ENCODE assay signal across 18 cellular contexts in genomic region chr6:169766232-169766631, GRCh38. TPM values are rescaled to one million over a fixed set of nuclear protein-coding genes. Genes with fewer than 3 reads are reported as not detected.
DNase-seq lines count a peak whose midpoint lies in the region; ATAC-seq and TF ChIP-seq lines count a peak whose summit lies in the region.
"Had no signal": no experiment of that assay in that cellular context is flagged by ENCODE, and none has a peak within 500 bp of the region (broad histone marks: within the 10 kb centered on the region; RNA-seq: fewer than 3 reads in every experiment).

No MANE protein-coding gene starts in this region.

- peak overlapping the region; percentile 67; the same call in 1 of the 2 replicates for H3K56ac ChIP-seq in IMR-90 (ENCODE audit: extremely low read depth, insufficient read depth, low read length)

- H3K79me2 ChIP-seq in fibroblast of lung (ENCODE audit: control insufficient read depth, insufficient read depth, low read length): no peaks in the 10 kb centered on the region
- no peaks in the 10 kb centered on the region for H3K79me2 ChIP-seq in GM23338 (replicated peaks; ENCODE audit: insufficient read depth)

- peak overlapping the region; percentile 90 for H2BK120ac ChIP-seq in IMR-90 (ENCODE audit: low read depth, low read length)

- POLR2A ChIA-PET in IMR-90 (lab: Charles Lee; ENCODE audit: unreplicated experiment): no interaction called here

- H3K4me1 ChIP-seq in IMR-90 (ENCODE audit: control insufficient read depth, insufficient read depth, low read length) (peaks cover 21% of the 10 kb centered on the region), fibroblast of lung (ENCODE audit: control insufficient read depth, extremely low read depth, insufficient read depth, low read length) (no peaks in the 10 kb centered on the region), GM23338 (ENCODE audit: insufficient read depth) (no peaks in the 10 kb centered on the region)
- H3K4me1 ChIP-seq: A549; BLaER1 treated with 17β-estradiol and CSF1 and Interleukin-3, amounts not matched to agents 10 nM and 100 nM had no signal

- CTCF ChIA-PET in IMR-90 (lab: Yijun Ruan, JAX): interaction anchor here (0.9 to 1.3 kb wide), 2 partner anchors 15 to 23 kb away, joined by 3 to 4 read pairs; no protein-coding TSS in a partner anchor

- H2AK9ac ChIP-seq in IMR-90 (replicated peaks; ENCODE audit: low read depth, low read length, poor library complexity): no peak overlapping the region

- H3K9ac ChIP-seq in IMR-90 (ENCODE audit: low read depth, low read length): peak overlapping the region; percentile 72; the same call in 1 of the 2 replicates
- H3K9ac ChIP-seq in fibroblast of lung (ENCODE audit: insufficient read depth, low read length): no peak overlapping the region
- H3K9ac ChIP-seq: BLaER1 treated with 17β-estradiol and CSF1 and Interleukin-3, amounts not matched to agents 10 nM and 100 nM; GM23248 had no signal

- peak overlapping the region; percentile 82 for H4K91ac ChIP-seq in IMR-90 (ENCODE audit: insufficient read depth, low read depth, low read length)

- H4K20me1 ChIP-seq in IMR-90 (ENCODE audit: insufficient read depth, low read length) (no peaks in the 10 kb centered on the region), fibroblast of lung (ENCODE audit: control insufficient read depth, extremely low read depth, insufficient read depth, low read length) (no peaks in the 10 kb centered on the region), GM23338 (replicated peaks; ENCODE audit: insufficient read depth) (no peaks in the 10 kb centered on the region)
- H4K20me1 ChIP-seq: BLaER1 treated with 17β-estradiol and CSF1 and Interleukin-3, amounts not matched to agents 10 nM and 100 nM had no signal

- H3F3A ChIP-seq in GM23338 (replicated peaks; ENCODE audit: low read depth): no peaks in the 10 kb centered on the region

- peak; percentile 88 for DNase-seq in IMR-90
- peak in 1 of 2 donors; percentile 90 for DNase-seq in fibroblast of lung (ENCODE audit: low read depth in 2 of 2)
- no peak for DNase-seq in left lobe of liver (ENCODE audit: low spot score)
- peak; percentile 23 for DNase-seq in pons (ENCODE audit: low spot score)
- no peak for DNase-seq in GM23338 (ENCODE audit: low spot score)
- no peak for DNase-seq in activated CD4-positive, alpha-beta T cell treated with anti-CD3 and anti-CD28 coated beads for 48 hours
- DNase-seq in SW480 (ENCODE audit: low spot score): no peak
- DNase-seq in DMS53 (lab: John Stamatoyannopoulos, UW): no peak
- DNase-seq: CD8-positive, alpha-beta memory T cell; DMS79; GM23248; HCEC 1CT; NCI-H1105; NCI-H2081 treated with DMSO at 0.1 percent for 48 hours; NCI-H446 treated with DMSO at 0.1 percent for 48 hours had no signal

- no peaks in the 10 kb centered on the region for H3K9me3 Mint-ChIP-seq in GM23338
- H3K9me3 Mint-ChIP-seq: CD8-positive, alpha-beta memory T cell had no signal

- H2BK5ac ChIP-seq in IMR-90 (ENCODE audit: low read depth, low read length, poor library complexity, severe bottlenecking): peak overlapping the region; percentile 72

- H3K4ac ChIP-seq in IMR-90 (ENCODE audit: low read depth, low read length): peak overlapping the region; percentile 87

- peaks cover 9% of the 10 kb centered on the region for H3K27me3 Mint-ChIP-seq in GM23338 (ENCODE audit: insufficient read depth, low read depth, poor library complexity)

- H3K36me3 ChIP-seq in IMR-90 (ENCODE audit: control insufficient read depth, insufficient read depth, low read length) (peaks cover 34% of the 10 kb centered on the region), fibroblast of lung (ENCODE audit: control insufficient read depth, insufficient read depth, low read length) (peaks cover 7% of the 10 kb centered on the region), GM23338 (ENCODE audit: insufficient read depth) (no peaks in the 10 kb centered on the region)

- H3K14ac ChIP-seq in IMR-90 (replicated peaks; ENCODE audit: low read depth, low read length): 0 out of 2 replicates have a peak overlapping the region, but pooled peaks have one; percentile 14

- H2BK15ac ChIP-seq in IMR-90 (ENCODE audit: low read depth, low read length): no peak overlapping the region; the same call in 2 of the 3 replicates

- H3K9me3 ChIP-seq in IMR-90 (ENCODE audit: control insufficient read depth, insufficient read depth, low read length): no peaks in the 10 kb centered on the region
- no peaks in the 10 kb centered on the region for H3K9me3 ChIP-seq in fibroblast of lung (ENCODE audit: control insufficient read depth, insufficient read depth, low read depth, low read length)
- H3K9me3 ChIP-seq: A549; BLaER1 treated with 17β-estradiol and CSF1 and Interleukin-3, amounts not matched to agents 10 nM and 100 nM had no signal

- intact Hi-C loops in IMR-90 (cut with micrococcal nuclease): loop anchor here (1.0 kb wide), 2 partner anchors 15 to 43 kb away; no protein-coding TSS in a partner anchor

- H3K27ac ChIP-seq in IMR-90 (ENCODE audit: insufficient read depth, low read length): peak overlapping the region; percentile 85; the same call in 1 of the 2 replicates
- peak overlapping the region; percentile 24 for H3K27ac ChIP-seq in fibroblast of lung (ENCODE audit: insufficient read depth, low read length)
- H3K27ac ChIP-seq in GM23338 (ENCODE audit: low read depth): no peak overlapping the region
- H3K27ac ChIP-seq: A549; BLaER1 treated with 17β-estradiol and CSF1 and Interleukin-3, amounts not matched to agents 10 nM and 100 nM; GM23248 had no signal

- dilution Hi-C loops in IMR-90 (cut with HindIII; ENCODE audit: low sequenced_read_pairs, unreplicated experiment): no loop called here

- peak overlapping the region; percentile 96 for H4K5ac ChIP-seq in IMR-90 (ENCODE audit: low read depth, low read length)

- H3K4me3 ChIP-seq in IMR-90 (ENCODE audit: insufficient read depth, low read depth, low read length) (no peak overlapping the region), fibroblast of lung (replicated peaks in 1 of 4; ENCODE audit: control extremely low read depth in 1 of 4, insufficient read depth in 1 of 4, low read depth in 3 of 4, low read length in 4 of 4) (no peak overlapping the region), GM23338 (no peak overlapping the region)
- H3K4me3 ChIP-seq: A549; BLaER1 treated with 17β-estradiol and CSF1 and Interleukin-3, amounts not matched to agents 10 nM and 100 nM; GM23248 had no signal

- H4K8ac ChIP-seq in IMR-90 (ENCODE audit: low read depth in 2 of 2, low read length in 2 of 2): peak overlapping the region in 1 of 2 experiments; percentile 68; a peak in 3 of 4 replicates

- H3K27ac Mint-ChIP-seq in GM23338: no peak overlapping the region
- H3K27ac Mint-ChIP-seq: CD8-positive, alpha-beta memory T cell had no signal

- in situ Hi-C loops in IMR-90 (cut with MboI; ENCODE audit: low sequenced_read_pairs): no loop called here

- no peak overlapping the region for H3K4me3 Mint-ChIP-seq in GM23338
- H3K4me3 Mint-ChIP-seq: CD8-positive, alpha-beta memory T cell had no signal

- TF ChIP-seq POLR2A in IMR-90 (IDR thresholded peaks at IDR 0.05; ENCODE audit: low read depth, low read length): no peak

- no TSS peak for BruUV-seq in IMR-90 (replicated peaks; lab: Mats Ljungman, UMichigan)

- peak overlapping the region; percentile 84 for H2BK20ac ChIP-seq in IMR-90 (ENCODE audit: low read depth, low read length)

- H3K79me1 ChIP-seq in IMR-90 (ENCODE audit: low read depth in 1 of 2, low read length in 2 of 2): peaks cover 3 to 7% of the 10 kb centered on the region in 2 experiments; a peak in 2 of 4 replicates

- peak overlapping the region; percentile 6; the same call in 1 of the 2 replicates for H2AK5ac ChIP-seq in IMR-90 (ENCODE audit: low read depth, low read length)

- peak overlapping the region; percentile 98 for H3K18ac ChIP-seq in IMR-90 (ENCODE audit: low read depth, low read length)

- H3K4me2 ChIP-seq in IMR-90 (ENCODE audit: low read depth, low read length) (peak overlapping the region; percentile 30), fibroblast of lung (ENCODE audit: extremely low read depth, insufficient read depth, low read length) (no peak overlapping the region), GM23338 (no peak overlapping the region)
- H3K4me2 ChIP-seq: A549; BLaER1 treated with 17β-estradiol and CSF1 and Interleukin-3, amounts not matched to agents 10 nM and 100 nM had no signal

- peak overlapping the region; percentile 61; the same call in 1 of the 2 replicates for H3K23ac ChIP-seq in IMR-90 (ENCODE audit: low read depth, low read length)

- H3K27me3 ChIP-seq in IMR-90 (ENCODE audit: control insufficient read depth, insufficient read depth, low read length) (no peaks in the 10 kb centered on the region), fibroblast of lung (ENCODE audit: control insufficient read depth, insufficient read depth, low read length) (no peaks in the 10 kb centered on the region), GM23338 (ENCODE audit: insufficient read depth) (no peaks in the 10 kb centered on the region)
- H3K27me3 ChIP-seq: BLaER1 treated with 17β-estradiol and CSF1 and Interleukin-3, amounts not matched to agents 10 nM and 100 nM had no signal

- no peaks in the 10 kb centered on the region for H3K9me2 ChIP-seq in GM23338 (ENCODE audit: insufficient read depth)

- H3K9me1 ChIP-seq in IMR-90 (ENCODE audit: insufficient read depth, low read length): peaks cover 8% of the 10 kb centered on the region

- TF ChIP-seq CTCF in IMR-90 (conservative IDR thresholded peaks at IDR 0.05; ENCODE audit: low read depth, low read length) (no peak), fibroblast of lung (conservative IDR thresholded peaks at IDR 0.05 in 1 of 2, IDR thresholded peaks at IDR 0.05 in 1 of 2; ENCODE audit: low read depth in 1 of 2, low read length in 2 of 2) (no peak), GM23338 (conservative IDR thresholded peaks at IDR 0.05; ENCODE audit: low read depth in 2 of 2) (no peak)

- peaks cover 4% of the 10 kb centered on the region; the same call in 2 of the 3 replicates for H3K4me1 Mint-ChIP-seq in GM23338
- H3K4me1 Mint-ChIP-seq: CD8-positive, alpha-beta memory T cell had no signal

- TF ChIP-seq RAD21 in IMR-90 (IDR thresholded peaks at IDR 0.05; ENCODE audit: low read length): no peak

- WGBS in IMR-90 (ENCODE audit: extremely low coverage in 2 of 2, insufficient read length in 1 of 2), 2 experiments: 15% methylated on average over 2 of the region's 5 CpGs; no CpG with 5 or more reads in 1 of the 2 experiments

- ATAC-seq in IMR-90 (ENCODE audit: low read depth) (peak; percentile 96), left lobe of liver (peak; percentile 55), GM23338 (no peak)
- ATAC-seq: A549, Panc1 had no signal

- H2AFZ ChIP-seq in IMR-90 (replicated peaks; ENCODE audit: low read length, poor library complexity): no peak overlapping the region
- H2AFZ ChIP-seq in fibroblast of lung (ENCODE audit: low read length): no peak overlapping the region
- no peak overlapping the region for H2AFZ ChIP-seq in GM23338
- H2AFZ ChIP-seq: GM23248 had no signal

- H3K36me3 Mint-ChIP-seq in GM23338 (ENCODE audit: low read depth): peaks cover 8% of the 10 kb centered on the region

RNA-seq across cellular contexts. Expression of gene ERMARD, which starts 14.8 kb away (rescaled TPM):
- total RNA-seq in IMR-90 (2012; rRNA removed) (15.1 and 17.2 TPM in 2 replicates), fibroblast of lung (21.3 and 32.5 TPM in 2 replicates), left lobe of liver (16.3 TPM)
- polyA plus RNA-seq in IMR-90 (2012; rRNA removed) (25.4 and 26.1 TPM in 2 replicates), fibroblast of lung (19.5 and 22.0 TPM in 2 replicates), GM23338 (2016; fragmentation: Nextera tagmentation; extraction: Ambion mirVana) (8.5 and 8.6 TPM in 2 replicates)
- 16.5 and 18.7 TPM in 2 replicates for polyA plus RNA-seq in IMR-90 (2012; cell fraction: cytosol; rRNA removed)
- 146 and 180 TPM in 2 replicates for polyA plus RNA-seq in IMR-90 (2012; cell fraction: nucleus; rRNA removed; ENCODE audit: low replicate concordance)
- polyA plus RNA-seq in fibroblast of lung (2012): 15.8 and 16.9 TPM in 2 replicates
- 6.2 and 17.1 TPM in 2 replicates for polyA minus RNA-seq in fibroblast of lung (ENCODE audit: low replicate concordance)
- 7.6 and 11.7 TPM in 2 replicates for total RNA-seq in GM23338 (2014; rRNA removed; shearing (Covaris generic))

RNA-seq across cellular contexts. Expression of gene DYNLT2, which starts 14.9 kb away (rescaled TPM):
- 0.36 and 1.1 TPM in 2 replicates for total RNA-seq in IMR-90 (2012; rRNA removed)
- 0.32 and 0.44 TPM in 2 replicates for polyA plus RNA-seq in IMR-90 (2012; rRNA removed)
- polyA plus RNA-seq in IMR-90 (2012; cell fraction: cytosol; rRNA removed): 0.05 TPM in 2 replicates
- polyA plus RNA-seq in IMR-90 (2012; cell fraction: nucleus; rRNA removed; ENCODE audit: low replicate concordance): 0.22 and 1.4 TPM in 2 replicates
- total RNA-seq in fibroblast of lung: 0.83 and 1.0 TPM in 2 replicates
- polyA plus RNA-seq in fibroblast of lung: 0.42 and 0.49 TPM in 2 replicates
- polyA plus RNA-seq in fibroblast of lung (2012): 0.47 and 0.58 TPM in 2 replicates
- polyA minus RNA-seq in fibroblast of lung (ENCODE audit: low replicate concordance): not detected in 2 replicates
- total RNA-seq in left lobe of liver: 0.60 TPM
- 2.8 and 3.3 TPM in 2 replicates for total RNA-seq in GM23338 (2014; rRNA removed; shearing (Covaris generic))
- polyA plus RNA-seq in GM23338 (2016; fragmentation: Nextera tagmentation; extraction: Ambion mirVana): 1.6 and 4.4 TPM in 2 replicates

RNA-seq across cellular contexts. Expression of gene PHF10, which starts 41.9 kb away (rescaled TPM):
- total RNA-seq in IMR-90 (2012; rRNA removed) (7.3 and 12.2 TPM in 2 replicates), fibroblast of lung (15.5 and 15.7 TPM in 2 replicates), left lobe of liver (19.6 TPM)
- polyA plus RNA-seq in IMR-90 (2012; rRNA removed) (12.5 and 15.9 TPM in 2 replicates), fibroblast of lung (15.7 and 20.8 TPM in 2 replicates), GM23338 (2016; fragmentation: Nextera tagmentation; extraction: Ambion mirVana) (15.7 and 16.5 TPM in 2 replicates)
- polyA plus RNA-seq in IMR-90 (2012; cell fraction: cytosol; rRNA removed): 3.2 and 4.7 TPM in 2 replicates
- polyA plus RNA-seq in IMR-90 (2012; cell fraction: nucleus; rRNA removed; ENCODE audit: low replicate concordance): 4.1 and 54.3 TPM in 2 replicates
- 15.4 and 18.0 TPM in 2 replicates for polyA plus RNA-seq in fibroblast of lung (2012)
- polyA minus RNA-seq in fibroblast of lung (ENCODE audit: low replicate concordance): 1.1 and 3.0 TPM in 2 replicates
- total RNA-seq in GM23338 (2014; rRNA removed; shearing (Covaris generic)): 44.7 and 48.1 TPM in 2 replicates

Comparison
In these comparisons a context has a peak if more than half of its experiments do, and no peak if none do; other contexts are left out.
1. DNase-seq: peak in IMR-90 (single experiment) and pons (single experiment); none in left lobe of liver (single experiment), GM23338 (single experiment), activated CD4-positive, alpha-beta T cell treated with anti-CD3 and anti-CD28 coated beads for 48 hours (single experiment), SW480 (single experiment) and DMS53 (single experiment).